Comparison of ENCODE assay signal across 2 cellular contexts in the genomic region with DNA sequence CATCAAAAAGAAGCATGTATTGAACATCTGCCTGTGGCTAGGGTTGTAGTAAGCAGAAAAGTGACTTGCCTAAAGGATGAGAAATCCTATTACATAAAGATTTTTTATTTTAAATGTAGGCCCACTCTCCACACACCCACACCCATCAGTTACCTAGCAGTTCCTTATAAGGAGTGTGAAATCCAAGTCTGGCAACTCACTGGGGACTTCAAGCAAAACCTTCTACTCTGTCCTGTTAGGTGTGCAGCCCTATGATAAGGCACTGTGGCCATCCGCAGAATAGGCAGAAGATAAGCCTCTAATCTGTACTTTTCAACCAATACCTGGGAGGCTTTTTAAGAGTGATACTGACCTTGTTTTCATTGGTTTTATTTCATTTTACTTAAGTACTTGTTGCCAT.
A peak's percentile ranks its signal among the peaks of the same experiment; 100 is the strongest.
TF ChIP-seq lines count a peak whose summit lies in the region.

No MANE protein-coding gene starts in this region.

TF ChIP-seq in A549, 52 proteins besides CTCF, POLR2A, EP300 and RAD21:
- TF ChIP-seq REST (IDR thresholded peaks at IDR 0.05) = no peak
- TF ChIP-seq CHD2 (IDR thresholded peaks at IDR 0.05; ENCODE audit: low read length, partially characterized antibody) = no peak
- TF ChIP-seq, protein P1, sequence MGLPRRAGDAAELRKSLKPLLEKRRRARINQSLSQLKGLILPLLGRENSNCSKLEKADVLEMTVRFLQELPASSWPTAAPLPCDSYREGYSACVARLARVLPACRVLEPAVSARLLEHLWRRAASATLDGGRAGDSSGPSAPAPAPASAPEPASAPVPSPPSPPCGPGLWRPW (IDR thresholded peaks at IDR 0.05) = no peak
- TF ChIP-seq EHF (CRISPR knock-in tag; IDR thresholded peaks at IDR 0.05) = no peak
- TF ChIP-seq RCOR1 (IDR thresholded peaks at IDR 0.05; ENCODE audit: low read depth, low read length) = no peak
- no peak for TF ChIP-seq CHD4 (IDR thresholded peaks at IDR 0.05; ENCODE audit: borderline replicate concordance)
- TF ChIP-seq, protein P2, sequence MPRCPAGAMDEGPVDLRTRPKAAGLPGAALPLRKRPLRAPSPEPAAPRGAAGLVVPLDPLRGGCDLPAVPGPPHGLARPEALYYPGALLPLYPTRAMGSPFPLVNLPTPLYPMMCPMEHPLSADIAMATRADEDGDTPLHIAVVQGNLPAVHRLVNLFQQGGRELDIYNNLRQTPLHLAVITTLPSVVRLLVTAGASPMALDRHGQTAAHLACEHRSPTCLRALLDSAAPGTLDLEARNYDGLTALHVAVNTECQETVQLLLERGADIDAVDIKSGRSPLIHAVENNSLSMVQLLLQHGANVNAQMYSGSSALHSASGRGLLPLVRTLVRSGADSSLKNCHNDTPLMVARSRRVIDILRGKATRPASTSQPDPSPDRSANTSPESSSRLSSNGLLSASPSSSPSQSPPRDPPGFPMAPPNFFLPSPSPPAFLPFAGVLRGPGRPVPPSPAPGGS (IDR thresholded peaks at IDR 0.05) = no peak
- no peak for TF ChIP-seq CBX2 (IDR thresholded peaks at IDR 0.05; ENCODE audit: borderline replicate concordance, low read depth)
- no peak for TF ChIP-seq BHLHE40 (IDR thresholded peaks at IDR 0.05; ENCODE audit: low read depth, low read length)
- TF ChIP-seq PHF8 (IDR thresholded peaks at IDR 0.05; ENCODE audit: borderline replicate concordance, low read depth) = no peak
- no peak for TF ChIP-seq SREBF2 (IDR thresholded peaks at IDR 0.05)
- TF ChIP-seq RNF2 (IDR thresholded peaks at IDR 0.05; ENCODE audit: borderline replicate concordance, low read depth) = no peak
TF ChIP-seq in A549: peak in this region for 0.

TF ChIP-seq in K562, 482 proteins besides CTCF, POLR2A, EP300 and RAD21 (continued from another document):
- TF ChIP-seq TAL1 (IDR thresholded peaks at IDR 0.05) (peak; percentile 49; the same call in 1 of the 2 replicates), KDM1A (IDR thresholded peaks at IDR 0.05) (peak; percentile 78), RCOR1 (IDR thresholded peaks at IDR 0.05; ENCODE audit: borderline replicate concordance in 1 of 2, low read depth in 2 of 2, low read length in 2 of 2) (peak; percentile 53 to 91; a peak in 3 of 4 replicates), CEBPG (CRISPR knock-in tag; IDR thresholded peaks at IDR 0.05) (no peak), CEBPG (tag; conservative IDR thresholded peaks at IDR 0.05 in 1 of 2, IDR thresholded peaks at IDR 0.05 in 1 of 2) (no peak), SRF (CRISPR knock-in tag; IDR thresholded peaks at IDR 0.05) (peak in 1 of 2 experiments; percentile 30; a peak in 1 of 4 replicates), ARID1B (IDR thresholded peaks at IDR 0.05) (peak; percentile 47), CBFA2T3 (IDR thresholded peaks at IDR 0.05) (peak; percentile 78), TEAD4 (IDR thresholded peaks at IDR 0.05; ENCODE audit: low read length) (peak; percentile 58; the same call in 1 of the 2 replicates), TEAD4 (CRISPR knock-in tag; IDR thresholded peaks at IDR 0.05; ENCODE audit: borderline replicate concordance) (no peak), CBFA2T2 (conservative IDR thresholded peaks at IDR 0.05) (peak; percentile 40)
